In the genomic region with DNA sequence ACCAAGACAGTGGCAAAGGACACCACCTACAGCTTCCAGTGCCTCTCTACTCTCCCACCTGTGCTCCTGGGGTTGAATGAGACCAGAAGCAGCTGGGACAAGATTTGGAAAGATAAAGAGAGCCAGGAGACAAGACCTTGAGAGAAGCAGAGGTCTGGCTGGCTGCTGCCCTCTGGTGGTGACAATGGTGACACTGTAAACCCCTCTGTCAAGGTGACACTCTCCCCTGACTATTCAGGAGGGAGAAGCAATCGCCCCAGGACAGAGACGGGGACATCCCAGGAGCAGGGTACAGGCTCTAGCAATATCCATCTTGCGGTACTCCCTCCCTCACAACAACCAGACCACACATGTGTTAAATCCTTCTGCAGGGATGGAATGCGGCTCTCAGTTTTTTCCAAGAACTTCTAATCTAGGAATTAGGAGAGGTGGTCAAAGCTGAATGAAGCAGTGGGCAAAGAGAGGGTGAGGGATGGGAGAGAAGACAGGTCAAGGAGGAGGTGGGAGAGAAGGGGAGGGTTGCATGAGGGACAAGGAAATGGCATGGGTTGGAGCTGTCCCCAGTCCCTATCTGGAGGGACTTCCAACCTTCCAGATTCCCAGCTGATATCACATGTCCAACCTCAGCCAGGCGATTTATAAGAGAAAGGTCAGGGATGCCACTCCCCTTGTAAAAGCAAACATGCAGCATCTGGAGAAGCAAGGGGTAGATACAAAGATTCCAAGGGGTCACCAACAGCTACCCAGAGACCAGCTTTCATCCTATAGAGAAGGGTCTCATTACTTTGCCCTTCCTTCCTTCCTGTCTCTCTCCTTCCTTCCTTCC, we compare ENCODE assay signal across 1 cellular context.
TF ChIP-seq lines count a peak whose summit lies in the region.

No MANE protein-coding gene starts in this region.

TF ChIP-seq in HepG2, 621 proteins besides CTCF, POLR2A, EP300 and RAD21 (continued from another document and continues in another):
- TF ChIP-seq, protein P1, sequence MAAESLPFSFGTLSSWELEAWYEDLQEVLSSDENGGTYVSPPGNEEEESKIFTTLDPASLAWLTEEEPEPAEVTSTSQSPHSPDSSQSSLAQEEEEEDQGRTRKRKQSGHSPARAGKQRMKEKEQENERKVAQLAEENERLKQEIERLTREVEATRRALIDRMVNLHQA (CRISPR knock-in tag; IDR thresholded peaks at IDR 0.05) = no peak
- TF ChIP-seq PAF1 (CRISPR knock-in tag; IDR thresholded peaks at IDR 0.05) (no peak), HMGXB4 (CRISPR knock-in tag; IDR thresholded peaks at IDR 0.05; ENCODE audit: borderline replicate concordance in 1 of 2, low read depth in 1 of 2) (no peak), THAP11 (CRISPR knock-in tag; IDR thresholded peaks at IDR 0.05) (0 out of 2 replicates have a peak, but pooled peaks have one; percentile 24), BORCS8-MEF2B (CRISPR knock-in tag; IDR thresholded peaks at IDR 0.05) (0 out of 2 replicates have a peak, but pooled peaks have one; percentile 23), GATAD2A (CRISPR knock-in tag; IDR thresholded peaks at IDR 0.05) (0 out of 2 replicates have a peak, but pooled peaks have one; percentile 33), XRCC5 (optimal IDR thresholded peaks at IDR 0.05; ENCODE audit: low read length) (peak; percentile 91), ZNF512 (CRISPR knock-in tag; IDR thresholded peaks at IDR 0.05) (0 out of 2 replicates have a peak, but pooled peaks have one; percentile 61), ARID4A (CRISPR knock-in tag; IDR thresholded peaks at IDR 0.05; ENCODE audit: borderline replicate concordance) (0 out of 2 replicates have a peak, but pooled peaks have one; percentile 17), LRRFIP1 (CRISPR knock-in tag; conservative IDR thresholded peaks at IDR 0.05) (no peak), GFI1 (CRISPR knock-in tag; IDR thresholded peaks at IDR 0.05; ENCODE audit: borderline replicate concordance) (no peak), ZNF350 (CRISPR knock-in tag; IDR thresholded peaks at IDR 0.05; ENCODE audit: borderline replicate concordance, low read depth) (peak; percentile 35; the same call in 1 of the 2 replicates), SMC3 (IDR thresholded peaks at IDR 0.05; ENCODE audit: low read length) (peak; percentile 82), STAG1 (CRISPR knock-in tag; IDR thresholded peaks at IDR 0.05) (peak; percentile 76)
- TF ChIP-seq, protein P2, sequence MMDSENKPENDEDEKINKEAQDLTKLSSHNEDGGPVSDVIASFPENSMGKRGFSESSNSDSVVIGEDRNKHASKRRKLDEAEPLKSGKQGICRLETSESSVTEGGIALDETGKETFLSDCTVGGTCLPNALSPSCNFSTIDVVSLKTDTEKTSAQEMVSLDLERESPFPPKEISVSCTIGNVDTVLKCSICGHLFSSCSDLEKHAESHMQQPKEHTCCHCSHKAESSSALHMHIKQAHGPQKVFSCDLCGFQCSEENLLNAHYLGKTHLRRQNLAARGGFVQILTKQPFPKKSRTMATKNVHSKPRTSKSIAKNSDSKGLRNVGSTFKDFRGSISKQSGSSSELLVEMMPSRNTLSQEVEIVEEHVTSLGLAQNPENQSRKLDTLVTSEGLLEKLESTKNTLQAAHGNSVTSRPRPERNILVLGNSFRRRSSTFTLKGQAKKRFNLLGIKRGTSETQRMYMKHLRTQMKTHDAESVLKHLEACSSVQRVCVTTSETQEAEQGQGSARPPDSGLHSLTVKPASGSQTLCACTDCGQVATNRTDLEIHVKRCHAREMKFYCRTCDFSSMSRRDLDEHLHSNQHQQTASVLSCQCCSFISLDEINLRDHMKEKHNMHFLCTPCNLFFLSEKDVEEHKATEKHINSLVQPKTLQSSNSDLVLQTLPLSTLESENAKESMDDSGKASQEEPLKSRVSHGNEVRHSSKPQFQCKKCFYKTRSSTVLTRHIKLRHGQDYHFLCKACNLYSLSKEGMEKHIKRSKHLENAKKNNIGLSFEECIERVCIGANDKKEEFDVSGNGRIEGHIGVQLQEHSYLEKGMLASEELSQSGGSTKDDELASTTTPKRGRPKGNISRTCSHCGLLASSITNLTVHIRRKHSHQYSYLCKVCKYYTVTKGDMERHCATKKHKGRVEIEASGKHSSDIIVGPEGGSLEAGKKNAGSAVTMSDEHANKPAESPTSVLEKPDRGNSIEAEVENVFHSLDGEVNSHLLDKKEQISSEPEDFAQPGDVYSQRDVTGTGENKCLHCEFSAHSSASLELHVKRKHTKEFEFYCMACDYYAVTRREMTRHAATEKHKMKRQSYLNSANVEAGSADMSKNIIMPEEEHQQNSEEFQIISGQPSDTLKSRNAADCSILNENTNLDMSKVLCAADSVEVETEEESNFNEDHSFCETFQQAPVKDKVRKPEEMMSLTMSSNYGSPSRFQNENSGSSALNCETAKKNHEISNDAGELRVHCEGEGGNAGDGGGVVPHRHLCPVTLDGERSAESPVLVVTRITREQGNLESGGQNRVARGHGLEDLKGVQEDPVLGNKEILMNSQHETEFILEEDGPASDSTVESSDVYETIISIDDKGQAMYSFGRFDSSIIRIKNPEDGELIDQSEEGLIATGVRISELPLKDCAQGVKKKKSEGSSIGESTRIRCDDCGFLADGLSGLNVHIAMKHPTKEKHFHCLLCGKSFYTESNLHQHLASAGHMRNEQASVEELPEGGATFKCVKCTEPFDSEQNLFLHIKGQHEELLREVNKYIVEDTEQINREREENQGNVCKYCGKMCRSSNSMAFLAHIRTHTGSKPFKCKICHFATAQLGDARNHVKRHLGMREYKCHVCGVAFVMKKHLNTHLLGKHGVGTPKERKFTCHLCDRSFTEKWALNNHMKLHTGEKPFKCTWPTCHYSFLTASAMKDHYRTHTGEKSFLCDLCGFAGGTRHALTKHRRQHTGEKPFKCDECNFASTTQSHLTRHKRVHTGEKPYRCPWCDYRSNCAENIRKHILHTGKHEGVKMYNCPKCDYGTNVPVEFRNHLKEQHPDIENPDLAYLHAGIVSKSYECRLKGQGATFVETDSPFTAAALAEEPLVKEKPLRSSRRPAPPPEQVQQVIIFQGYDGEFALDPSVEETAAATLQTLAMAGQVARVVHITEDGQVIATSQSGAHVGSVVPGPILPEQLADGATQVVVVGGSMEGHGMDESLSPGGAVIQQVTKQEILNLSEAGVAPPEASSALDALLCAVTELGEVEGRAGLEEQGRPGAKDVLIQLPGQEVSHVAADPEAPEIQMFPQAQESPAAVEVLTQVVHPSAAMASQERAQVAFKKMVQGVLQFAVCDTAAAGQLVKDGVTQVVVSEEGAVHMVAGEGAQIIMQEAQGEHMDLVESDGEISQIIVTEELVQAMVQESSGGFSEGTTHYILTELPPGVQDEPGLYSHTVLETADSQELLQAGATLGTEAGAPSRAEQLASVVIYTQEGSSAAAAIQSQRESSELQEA (CRISPR knock-in tag; IDR thresholded peaks at IDR 0.05; ENCODE audit: not compliant biosample characterization) = no peak
- TF ChIP-seq, protein P3, sequence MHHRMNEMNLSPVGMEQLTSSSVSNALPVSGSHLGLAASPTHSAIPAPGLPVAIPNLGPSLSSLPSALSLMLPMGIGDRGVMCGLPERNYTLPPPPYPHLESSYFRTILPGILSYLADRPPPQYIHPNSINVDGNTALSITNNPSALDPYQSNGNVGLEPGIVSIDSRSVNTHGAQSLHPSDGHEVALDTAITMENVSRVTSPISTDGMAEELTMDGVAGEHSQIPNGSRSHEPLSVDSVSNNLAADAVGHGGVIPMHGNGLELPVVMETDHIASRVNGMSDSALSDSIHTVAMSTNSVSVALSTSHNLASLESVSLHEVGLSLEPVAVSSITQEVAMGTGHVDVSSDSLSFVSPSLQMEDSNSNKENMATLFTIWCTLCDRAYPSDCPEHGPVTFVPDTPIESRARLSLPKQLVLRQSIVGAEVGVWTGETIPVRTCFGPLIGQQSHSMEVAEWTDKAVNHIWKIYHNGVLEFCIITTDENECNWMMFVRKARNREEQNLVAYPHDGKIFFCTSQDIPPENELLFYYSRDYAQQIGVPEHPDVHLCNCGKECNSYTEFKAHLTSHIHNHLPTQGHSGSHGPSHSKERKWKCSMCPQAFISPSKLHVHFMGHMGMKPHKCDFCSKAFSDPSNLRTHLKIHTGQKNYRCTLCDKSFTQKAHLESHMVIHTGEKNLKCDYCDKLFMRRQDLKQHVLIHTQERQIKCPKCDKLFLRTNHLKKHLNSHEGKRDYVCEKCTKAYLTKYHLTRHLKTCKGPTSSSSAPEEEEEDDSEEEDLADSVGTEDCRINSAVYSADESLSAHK (CRISPR knock-in tag; IDR thresholded peaks at IDR 0.05; ENCODE audit: borderline replicate concordance) = peak; percentile 25; the same call in 1 of the 2 replicates
- TF ChIP-seq, protein P4, sequence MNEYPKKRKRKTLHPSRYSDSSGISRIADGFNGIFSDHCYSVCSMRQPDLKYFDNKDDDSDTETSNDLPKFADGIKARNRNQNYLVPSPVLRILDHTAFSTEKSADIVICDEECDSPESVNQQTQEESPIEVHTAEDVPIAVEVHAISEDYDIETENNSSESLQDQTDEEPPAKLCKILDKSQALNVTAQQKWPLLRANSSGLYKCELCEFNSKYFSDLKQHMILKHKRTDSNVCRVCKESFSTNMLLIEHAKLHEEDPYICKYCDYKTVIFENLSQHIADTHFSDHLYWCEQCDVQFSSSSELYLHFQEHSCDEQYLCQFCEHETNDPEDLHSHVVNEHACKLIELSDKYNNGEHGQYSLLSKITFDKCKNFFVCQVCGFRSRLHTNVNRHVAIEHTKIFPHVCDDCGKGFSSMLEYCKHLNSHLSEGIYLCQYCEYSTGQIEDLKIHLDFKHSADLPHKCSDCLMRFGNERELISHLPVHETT (CRISPR knock-in tag; conservative IDR thresholded peaks at IDR 0.05) = no peak
- TF ChIP-seq, protein P5, sequence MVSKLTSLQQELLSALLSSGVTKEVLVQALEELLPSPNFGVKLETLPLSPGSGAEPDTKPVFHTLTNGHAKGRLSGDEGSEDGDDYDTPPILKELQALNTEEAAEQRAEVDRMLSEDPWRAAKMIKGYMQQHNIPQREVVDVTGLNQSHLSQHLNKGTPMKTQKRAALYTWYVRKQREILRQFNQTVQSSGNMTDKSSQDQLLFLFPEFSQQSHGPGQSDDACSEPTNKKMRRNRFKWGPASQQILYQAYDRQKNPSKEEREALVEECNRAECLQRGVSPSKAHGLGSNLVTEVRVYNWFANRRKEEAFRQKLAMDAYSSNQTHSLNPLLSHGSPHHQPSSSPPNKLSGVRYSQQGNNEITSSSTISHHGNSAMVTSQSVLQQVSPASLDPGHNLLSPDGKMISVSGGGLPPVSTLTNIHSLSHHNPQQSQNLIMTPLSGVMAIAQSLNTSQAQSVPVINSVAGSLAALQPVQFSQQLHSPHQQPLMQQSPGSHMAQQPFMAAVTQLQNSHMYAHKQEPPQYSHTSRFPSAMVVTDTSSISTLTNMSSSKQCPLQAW (CRISPR knock-in tag; IDR thresholded peaks at IDR 0.05) = 0 out of 2 replicates have a peak, but pooled peaks have one; percentile 21
